ENCODE assay signal across 12 cellular contexts in genomic region chr20:10060223-10060622, GRCh38. TPM values are rescaled to one million over a fixed set of nuclear protein-coding genes. Genes with fewer than 3 reads are reported as not detected.
DNase-seq lines count a peak whose midpoint lies in the region; ATAC-seq and TF ChIP-seq lines count a peak whose summit lies in the region.
"Had no signal": no experiment of that assay in that cellular context is flagged by ENCODE, and none has a peak within 500 bp of the region (broad histone marks: within the 10 kb centered on the region; RNA-seq: fewer than 3 reads in every experiment).

No MANE protein-coding gene starts in this region.

- H3K4me2 ChIP-seq in Loucy (ENCODE audit: low read depth, low read length, poor library complexity, severe bottlenecking) = peak overlapping the region; percentile 16

- no peak for TF ChIP-seq EP300 in upper lobe of left lung (IDR thresholded peaks at IDR 0.05)

- H3K9ac ChIP-seq in Loucy (ENCODE audit: low read depth, low read length, poor library complexity, severe bottlenecking) = no peak overlapping the region

- no peaks in the 10 kb centered on the region for H3K79me2 ChIP-seq in Loucy (ENCODE audit: insufficient read depth, low read length)

- WGBS in upper lobe of left lung, 2 donors = 61% methylated on average over 8 of the region's 8 CpGs

- ATAC-seq in GM18498 (IDR thresholded peaks at IDR 0.05; ENCODE audit: unreplicated experiment) (peak; percentile 87), GM21576 (IDR thresholded peaks at IDR 0.05; ENCODE audit: unreplicated experiment) (peak; percentile 59), upper lobe of left lung (ENCODE audit: low FRiP score in 2 of 2) (no peak), HG03025 (IDR thresholded peaks at IDR 0.05; ENCODE audit: low FRiP score, unreplicated experiment) (no peak)
- no peak for ATAC-seq in stimulated activated effector memory CD8-positive, alpha-beta T cell treated with anti-CD3 and anti-CD28 coated beads, Interleukin-12 subunit alpha, Interleukin-12 subunit beta, amount 100 ng/mL, for 72 hours
- ATAC-seq: heart left ventricle had no signal

- H3K36me3 ChIP-seq in Loucy (ENCODE audit: insufficient read depth, low read length) (no peaks in the 10 kb centered on the region), upper lobe of left lung (no peaks in the 10 kb centered on the region), right atrium auricular region (peaks cover 3% of the 10 kb centered on the region)

- H3K4me3 ChIP-seq in Loucy (ENCODE audit: low read length, poor library complexity, severe bottlenecking) = no peak overlapping the region
- no peak overlapping the region for H3K4me3 ChIP-seq in upper lobe of left lung
- H3K4me3 ChIP-seq in right atrium auricular region = no peak overlapping the region
- H3K4me3 ChIP-seq: heart left ventricle had no signal

- no peak for TF ChIP-seq POLR2A in upper lobe of left lung (IDR thresholded peaks at IDR 0.05)

- no peaks in the 10 kb centered on the region for H3K4me1 Mint-ChIP-seq in stimulated activated effector memory CD8-positive, alpha-beta T cell treated with anti-CD3 and anti-CD28 coated beads, Interleukin-12 subunit alpha, Interleukin-12 subunit beta, amount 100 ng/mL, for 72 hours

- H3K4me1 ChIP-seq in Loucy (ENCODE audit: insufficient read depth, low read length, poor library complexity, severe bottlenecking) (peaks cover 8% of the 10 kb centered on the region), upper lobe of left lung (no peaks in the 10 kb centered on the region), right atrium auricular region (no peaks in the 10 kb centered on the region)
- H3K4me1 ChIP-seq: heart left ventricle had no signal

- peak; percentile 34 for DNase-seq in epidermal melanocyte (ENCODE audit: insufficient read length, low spot score)
- DNase-seq in upper lobe of left lung = no peak
- no peak for DNase-seq in stimulated activated effector memory CD8-positive, alpha-beta T cell treated with anti-CD3 and anti-CD28 coated beads, Interleukin-12 subunit alpha, Interleukin-12 subunit beta, amount 100 ng/mL, for 72 hours (ENCODE audit: low spot score in 2 of 2)
- DNase-seq in right atrium auricular region (ENCODE audit: low spot score) = no peak
- DNase-seq: activated CD4-positive, alpha-beta T cell treated with anti-CD3 and anti-CD28 coated beads for 1 hour; heart left ventricle; NCI-H774 had no signal

- H4K20me1 ChIP-seq in Loucy (ENCODE audit: insufficient read depth, low read length, poor library complexity, severe bottlenecking) = no peaks in the 10 kb centered on the region

- no peak overlapping the region for H2AFZ ChIP-seq in Loucy (ENCODE audit: low read length)

- no peaks in the 10 kb centered on the region for H3K27me3 ChIP-seq in Loucy (ENCODE audit: insufficient read depth, low read length, poor library complexity, severe bottlenecking)
- no peaks in the 10 kb centered on the region for H3K27me3 ChIP-seq in upper lobe of left lung
- H3K27me3 ChIP-seq in right atrium auricular region = no peaks in the 10 kb centered on the region

- H3F3A ChIP-seq in Loucy (ENCODE audit: low read depth) = no peaks in the 10 kb centered on the region

- no peak overlapping the region for H3K27ac Mint-ChIP-seq in stimulated activated effector memory CD8-positive, alpha-beta T cell treated with anti-CD3 and anti-CD28 coated beads, Interleukin-12 subunit alpha, Interleukin-12 subunit beta, amount 100 ng/mL, for 72 hours

- no peak for TF ChIP-seq CTCF in Loucy (conservative IDR thresholded peaks at IDR 0.05; ENCODE audit: low read length)
- TF ChIP-seq CTCF in upper lobe of left lung (IDR thresholded peaks at IDR 0.05) = no peak
- no peak for TF ChIP-seq CTCF in right atrium auricular region (IDR thresholded peaks at IDR 0.05)

- no peak overlapping the region for H3K4me3 Mint-ChIP-seq in stimulated activated effector memory CD8-positive, alpha-beta T cell treated with anti-CD3 and anti-CD28 coated beads, Interleukin-12 subunit alpha, Interleukin-12 subunit beta, amount 100 ng/mL, for 72 hours
- H3K4me3 Mint-ChIP-seq: neural crest cell had no signal

- no peaks in the 10 kb centered on the region for H3K9me3 Mint-ChIP-seq in stimulated activated effector memory CD8-positive, alpha-beta T cell treated with anti-CD3 and anti-CD28 coated beads, Interleukin-12 subunit alpha, Interleukin-12 subunit beta, amount 100 ng/mL, for 72 hours

- H3K9me2 ChIP-seq in Loucy (replicated peaks; ENCODE audit: low read depth, low read length) = no peaks in the 10 kb centered on the region

- H3K9me3 ChIP-seq in Loucy (ENCODE audit: insufficient read depth, low read depth, low read length) (no peaks in the 10 kb centered on the region), upper lobe of left lung (no peaks in the 10 kb centered on the region), right atrium auricular region (no peaks in the 10 kb centered on the region)

- H3K36me3 Mint-ChIP-seq in stimulated activated effector memory CD8-positive, alpha-beta T cell treated with anti-CD3 and anti-CD28 coated beads, Interleukin-12 subunit alpha, Interleukin-12 subunit beta, amount 100 ng/mL, for 72 hours = no peaks in the 10 kb centered on the region

- H3K27ac ChIP-seq in upper lobe of left lung (no peak overlapping the region), right atrium auricular region (no peak overlapping the region)
- H3K27ac ChIP-seq: heart left ventricle had no signal

RNA-seq across cellular contexts. Expression of gene ANKEF1, which starts 25.4 kb away (rescaled TPM):
- total RNA-seq in upper lobe of left lung = 1 to 10 TPM; 1.0 to 7.5 (median 3.5) TPM
- 1 to 10 TPM; 1.1 to 2.6 TPM for total RNA-seq in right atrium auricular region

Comparison
In these comparisons a context has a peak if more than half of its experiments do, and no peak if none do; other contexts are left out.
1. ATAC-seq: peak in GM18498 (single experiment) and GM21576 (single experiment); none in upper lobe of left lung (0 of 2), HG03025 (single experiment) and stimulated activated effector memory CD8-positive, alpha-beta T cell treated with anti-CD3 and anti-CD28 coated beads, Interleukin-12 subunit alpha, Interleukin-12 subunit beta, amount 100 ng/mL, for 72 hours (single experiment).